In genomic region chr19:14248578-14249011, GRCh38 we compare ENCODE assay signal across 9 cellular contexts. TPM values are rescaled to one million over a fixed set of nuclear protein-coding genes. Genes with fewer than 3 reads are reported as not detected.
DNase-seq lines count a peak whose midpoint lies in the region; ATAC-seq and TF ChIP-seq lines count a peak whose summit lies in the region.
"Had no signal": no experiment of that assay in that cellular context is flagged by ENCODE, and none has a peak within 500 bp of the region (broad histone marks: within the 10 kb centered on the region; RNA-seq: fewer than 3 reads in every experiment).

No MANE protein-coding gene starts in this region.

- H3K36me3 ChIP-seq in SJCRH30 (no peaks in the 10 kb centered on the region), spleen (no peaks in the 10 kb centered on the region)
- H3K36me3 ChIP-seq: adrenal gland had no signal

- ATAC-seq in HG03378 (IDR thresholded peaks at IDR 0.05; ENCODE audit: unreplicated experiment) (no peak), GM18517 (IDR thresholded peaks at IDR 0.05; ENCODE audit: unreplicated experiment) (no peak)

- intact Hi-C loops in spleen (cut with DNase I; ENCODE audit: low total_unique reads): no loop called here

- H3K27ac ChIP-seq in SJCRH30: peak overlapping the region; percentile 51
- peak overlapping the region in 7 of 8 donors; percentile 29 to 80 (median 73) for H3K27ac ChIP-seq in spleen
- H3K27ac ChIP-seq: adrenal gland had no signal

- TF ChIP-seq CTCF in astrocyte of the spinal cord (IDR thresholded peaks at IDR 0.05; ENCODE audit: low read depth, low read length) (no peak), spleen (IDR thresholded peaks at IDR 0.05 in 8 of 11, conservative IDR thresholded peaks at IDR 0.05 in 3 of 11) (no peak)

- in situ Hi-C loops in astrocyte of the spinal cord (cut with HindIII; ENCODE audit: low sequenced_read_pairs): no loop called here

- H3K27me3 ChIP-seq in SJCRH30 (no peaks in the 10 kb centered on the region), spleen (replicated peaks in 1 of 7) (peaks cover 0 to 26% (median 0%) of the 10 kb centered on the region in 7 donors)
- H3K27me3 ChIP-seq: adrenal gland had no signal

- H3K9me3 ChIP-seq in SJCRH30 (replicated peaks) (no peaks in the 10 kb centered on the region), spleen (no peaks in the 10 kb centered on the region)
- H3K9me3 ChIP-seq: adrenal gland had no signal

- no peak for TF ChIP-seq POLR2A in spleen (IDR thresholded peaks at IDR 0.05)

- peaks cover 4% of the 10 kb centered on the region; the same call in 1 of the 2 replicates for H3K4me1 ChIP-seq in SJCRH30
- peaks cover 0 to 28% (median 18%) of the 10 kb centered on the region in 6 donors for H3K4me1 ChIP-seq in spleen
- H3K4me1 ChIP-seq: adrenal gland had no signal

- H3K4me3 ChIP-seq in SJCRH30 (peak overlapping the region; percentile 64), astrocyte of the spinal cord (ENCODE audit: low read depth, low read length) (peak overlapping the region; percentile 33), spleen (peak overlapping the region; percentile 39 to 82 (median 50))

- 0 to 5% (median 1%) methylated on average over 11 to 20 of the region's 20 CpGs for WGBS in spleen, 5 donors

- peak; percentile 51 for DNase-seq in NCI-H1436 (lab: John Stamatoyannopoulos, UW)
- no peak for DNase-seq in NCI-H1436 treated with DMSO at 0.1 percent for 48 hours (lab: John Stamatoyannopoulos, UW)
- DNase-seq in SJCRH30: peak; percentile 83 to 92
- DNase-seq in astrocyte of the spinal cord (ENCODE audit: low read depth, low spot score): peak; percentile 61
- peak; percentile 49 for DNase-seq in inferior parietal cortex (ENCODE audit: extremely low spot score)
- peak; percentile 82 for DNase-seq in spleen

RNA-seq across cellular contexts. Expression of gene ADGRL1, which starts 42.6 kb away (rescaled TPM):
- 9.3 and 9.4 TPM in 2 replicates for total RNA-seq in SJCRH30 (2014; rRNA removed; shearing (Covaris generic))
- total RNA-seq in spleen: 10 to 100 TPM in 6 of 7 donors, 1 to 10 TPM in 1; 10.0 to 21.1 (median 13.4) TPM
- 1 to 10 TPM; 1.8 to 5.8 (median 2.3) TPM for polyA plus RNA-seq in spleen
